In the genomic region with DNA sequence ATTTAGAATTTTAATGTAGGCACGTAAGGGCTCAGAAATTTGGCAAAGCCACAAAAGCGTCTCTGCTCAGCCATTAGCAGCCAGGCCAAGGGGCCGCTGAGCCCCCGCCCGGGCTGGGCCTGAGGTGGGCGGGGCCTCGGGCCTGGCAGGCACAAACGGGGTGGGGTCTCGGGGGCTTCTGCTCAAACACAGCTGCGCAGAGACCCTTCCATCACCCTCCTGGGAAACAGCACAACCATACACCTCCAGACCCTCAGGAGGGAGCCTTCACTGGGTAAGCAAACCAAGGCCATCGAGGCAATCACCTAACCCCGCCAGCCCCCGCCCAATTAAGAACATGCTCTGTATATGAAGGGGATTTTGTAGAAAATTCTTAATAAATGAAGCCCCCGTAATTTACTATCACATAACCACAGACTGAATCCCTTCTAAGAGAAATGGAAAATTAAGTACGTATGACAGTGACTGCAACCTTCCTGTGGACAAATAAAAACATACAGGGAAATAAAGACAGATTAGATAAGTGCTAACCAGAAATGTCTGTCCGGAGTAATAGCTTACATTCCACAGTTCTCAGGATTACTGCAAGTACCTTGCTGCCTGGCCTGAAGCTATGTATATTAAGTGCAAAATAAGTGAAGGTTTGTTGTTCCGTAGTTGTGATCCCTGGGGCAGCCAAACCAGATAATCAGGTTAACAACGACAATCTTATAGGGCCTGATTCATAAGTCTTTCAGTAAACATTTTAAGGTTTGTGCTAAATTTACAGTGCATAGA, we compare ENCODE assay signal across 10 cellular contexts. TPM values are rescaled to one million over a fixed set of nuclear protein-coding genes. Genes with fewer than 3 reads are reported as not detected.
A peak's percentile ranks its signal among the peaks of the same experiment; 100 is the strongest.
DNase-seq lines count a peak whose midpoint lies in the region; ATAC-seq and TF ChIP-seq lines count a peak whose summit lies in the region.
"Had no signal": no experiment of that assay in that cellular context is flagged by ENCODE, and none has a peak within 500 bp of the region (broad histone marks: within the 10 kb centered on the region; RNA-seq: fewer than 3 reads in every experiment).

No MANE protein-coding gene starts in this region.

- H4K20me1 ChIP-seq in PC-3 (ENCODE audit: low read length) = peaks cover 29% of the 10 kb centered on the region

- H3K9me3 Mint-ChIP-seq in nephron progenitor cell = peaks cover 3% of the 10 kb centered on the region

- H3F3A ChIP-seq in PC-3 (ENCODE audit: low read length, unreplicated experiment) = peaks cover 16% of the 10 kb centered on the region

- peak overlapping the region; percentile 96 for H3K4me2 ChIP-seq in PC-3 (ENCODE audit: low read length)

- POLR2A ChIA-PET in PC-3 (lab: Charles Lee; ENCODE audit: unreplicated experiment) = interaction anchor here (0.5 to 1.1 kb wide), 2 partner anchors 23 to 24 kb away, joined by 3 read pairs; no protein-coding TSS in a partner anchor

- H3K4me1 Mint-ChIP-seq in nephron progenitor cell = peaks cover 87% of the 10 kb centered on the region

- H3K9ac ChIP-seq in PC-3 (ENCODE audit: low read length) = peak overlapping the region; percentile 79

- WGBS in esophagus, 2 donors = 32 to 34% methylated on average over 17 to 18 of the region's 18 CpGs

- H3K4me3 Mint-ChIP-seq in nephron progenitor cell = peak overlapping the region; percentile 90

- H3K9me3 ChIP-seq in PC-3 (ENCODE audit: low read length) (no peaks in the 10 kb centered on the region), esophagus (ENCODE audit: control insufficient read depth in 2 of 2, insufficient read depth in 1 of 2, low read depth in 1 of 2, low read length in 1 of 2) (no peaks in the 10 kb centered on the region)

- H3K36me3 Mint-ChIP-seq in nephron progenitor cell (ENCODE audit: low read depth) = peaks cover 16% of the 10 kb centered on the region

- H3K27ac Mint-ChIP-seq in nephron progenitor cell = no peak overlapping the region

- no peaks in the 10 kb centered on the region for H3K9me2 ChIP-seq in PC-3 (replicated peaks; ENCODE audit: low read length)

- DNase-seq in AG09309 (ENCODE audit: low read depth) (no peak), PC-3 (peak; percentile 93), nephron progenitor cell (peak; percentile 82), AG08396 (ENCODE audit: low spot score) (no peak)
- DNase-seq in activated CD4-positive, alpha-beta T cell treated with anti-CD3 and anti-CD28 coated beads for 1 hour = no peak
- DNase-seq: activated CD8-positive, alpha-beta memory T cell treated with anti-CD3 and anti-CD28 coated beads, Interleukin-2, amount 50 U/mL, for 4 hours; NCI-H1694 treated with DMSO at 0.1 percent for 48 hours had no signal

- intact Hi-C loops in PC-3 (cut with micrococcal nuclease) = loop anchor here (10.0 kb wide), 1 partner anchor 135 kb away; a partner anchor contains a TSS

- H3K27me3 ChIP-seq in PC-3 (ENCODE audit: low read length) (no peaks in the 10 kb centered on the region), esophagus (ENCODE audit: control insufficient read depth in 1 of 2, insufficient read depth in 2 of 2, low read length in 2 of 2) (no peaks in the 10 kb centered on the region)

- H3K4me3 ChIP-seq in AG09309 (ENCODE audit: control insufficient read depth, low read depth, low read length) (peak overlapping the region; percentile 45), PC-3 (ENCODE audit: low read length) (peak overlapping the region; percentile 97), esophagus (ENCODE audit: low read depth in 1 of 2, low read length in 2 of 2) (peak overlapping the region; percentile 5 to 16)

- H3K4me1 ChIP-seq in PC-3 (ENCODE audit: insufficient read depth, low read length) = peaks cover 45% of the 10 kb centered on the region
- no peaks in the 10 kb centered on the region for H3K4me1 ChIP-seq in esophagus (ENCODE audit: control insufficient read depth in 2 of 2, insufficient read depth in 2 of 2, low read length in 1 of 2)

- H3K27me3 Mint-ChIP-seq in nephron progenitor cell (ENCODE audit: low read depth, poor library complexity) = no peaks in the 10 kb centered on the region

- peaks cover 73% of the 10 kb centered on the region for H3K79me2 ChIP-seq in PC-3 (ENCODE audit: low read length)

- H3K27ac ChIP-seq in PC-3 (ENCODE audit: low read length) (peak overlapping the region; percentile 81), esophagus (ENCODE audit: low read depth in 2 of 2, low read length in 1 of 2) (peak overlapping the region; percentile 41 to 58)

- TF ChIP-seq CTCF in AG09309 (IDR thresholded peaks at IDR 0.05; ENCODE audit: control insufficient read depth, insufficient read depth, low read depth, low read length, missing control alignments) = no peak
- TF ChIP-seq CTCF in PC-3 (conservative IDR thresholded peaks at IDR 0.05; ENCODE audit: low read depth, low read length) = no peak
- no peak for TF ChIP-seq CTCF in nephron progenitor cell (IDR thresholded peaks at IDR 0.05)

- ATAC-seq in PC-3 = peak; percentile 9
- no peak for ATAC-seq in HG02610 (IDR thresholded peaks at IDR 0.05; ENCODE audit: unreplicated experiment)
- ATAC-seq in HG03457 (IDR thresholded peaks at IDR 0.05; ENCODE audit: unreplicated experiment) = no peak

- no peak overlapping the region for H2AFZ ChIP-seq in PC-3 (ENCODE audit: low read length)

- BruUV-seq in PC-3 (replicated peaks; lab: Mats Ljungman, UMichigan) = no TSS peak

- CTCF ChIA-PET in PC-3 (lab: Charles Lee) = interaction anchor here (0.5 kb wide), 1 partner anchor 86 kb away, joined by 4 read pairs; no protein-coding TSS in a partner anchor

- no peaks in the 10 kb centered on the region for H3K36me3 ChIP-seq in PC-3 (ENCODE audit: low read depth, low read length)
- no peaks in the 10 kb centered on the region for H3K36me3 ChIP-seq in esophagus (ENCODE audit: control insufficient read depth in 2 of 2, insufficient read depth in 2 of 2, low read length in 1 of 2)

RNA-seq across cellular contexts. Expression of a gene that starts 3.0 kb away (rescaled TPM):
- 12.1 and 13.9 TPM in 2 replicates for total RNA-seq in PC-3 (2014; rRNA removed)
- polyA plus RNA-seq in esophagus = 1 to 10 TPM; 1.6 to 2.1 TPM

Comparison
In these comparisons a context has a peak if more than half of its experiments do, and no peak if none do; other contexts are left out.
1. DNase-seq: peak in PC-3 (single experiment) and nephron progenitor cell (single experiment); none in AG09309 (single experiment), AG08396 (single experiment) and activated CD4-positive, alpha-beta T cell treated with anti-CD3 and anti-CD28 coated beads for 1 hour (single experiment).
2. H3K4me3 ChIP-seq: peak in every context shown above with its lines; median percentile 97 in PC-3; 45 in AG09309; 10 in esophagus.